ENCODE assay signal across 13 cellular contexts in the genomic region with DNA sequence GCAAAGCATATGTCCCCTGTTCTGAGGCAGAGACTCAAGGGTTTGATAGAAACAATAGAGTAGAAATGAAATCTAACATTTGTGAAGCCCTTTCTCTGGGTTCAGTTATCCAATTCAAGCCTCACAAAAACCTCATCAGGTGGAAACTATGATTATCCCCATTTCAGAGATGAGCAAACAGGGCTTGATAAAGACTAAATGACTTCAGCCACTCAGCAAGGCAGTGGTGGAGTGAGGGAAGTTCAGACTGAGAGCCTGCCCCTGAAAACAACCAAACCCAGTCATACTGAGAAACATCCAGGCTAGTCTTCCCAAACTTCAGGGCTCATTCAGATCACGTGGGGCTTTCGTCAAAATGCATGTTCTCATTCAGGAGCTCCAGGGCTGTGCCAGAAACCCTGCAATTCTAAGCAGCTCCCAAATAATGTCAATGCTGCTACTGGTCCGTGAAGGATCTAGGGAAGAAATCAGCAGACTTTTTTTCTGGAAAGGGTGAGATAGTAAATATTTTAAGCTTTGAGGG.
DNase-seq lines count a peak whose midpoint lies in the region; ATAC-seq and TF ChIP-seq lines count a peak whose summit lies in the region.
"Had no signal": no experiment of that assay in that cellular context is flagged by ENCODE, and none has a peak within 500 bp of the region (broad histone marks: within the 10 kb centered on the region; RNA-seq: fewer than 3 reads in every experiment).

No MANE protein-coding gene starts in this region.

- TF ChIP-seq CTCF in MM.1S (IDR thresholded peaks at IDR 0.05; ENCODE audit: low read length) (no peak), coronary artery (IDR thresholded peaks at IDR 0.05) (no peak)

- H3K9me2 ChIP-seq in MM.1S (replicated peaks; ENCODE audit: insufficient read depth, low read length) = no peaks in the 10 kb centered on the region
- H3K9me2 ChIP-seq: SK-N-SH had no signal

- no peaks in the 10 kb centered on the region for H4K20me1 ChIP-seq in MM.1S (ENCODE audit: insufficient read depth, low read length)

- H2AFZ ChIP-seq in MM.1S (ENCODE audit: low read length) = peak overlapping the region; percentile 68

- no peaks in the 10 kb centered on the region for H3K9me3 Mint-ChIP-seq in activated naive CD4-positive, alpha-beta T cell treated with anti-CD3 and anti-CD28 coated beads, Interleukin-2, amount 50 U/mL, for 72 hours
- H3K9me3 Mint-ChIP-seq: immature natural killer cell, natural killer cell had no signal

- H3K9me3 ChIP-seq in MM.1S (replicated peaks; ENCODE audit: insufficient read depth, low read length) = no peaks in the 10 kb centered on the region
- H3K9me3 ChIP-seq: SK-N-SH had no signal

- H3K27me3 ChIP-seq in MM.1S (replicated peaks; ENCODE audit: insufficient read depth, low read length) = no peaks in the 10 kb centered on the region

- H3K4me2 ChIP-seq in MM.1S (ENCODE audit: low read depth, low read length) = peak overlapping the region; percentile 94
- H3K4me2 ChIP-seq: SK-N-SH had no signal

- DNase-seq in activated naive CD4-positive, alpha-beta T cell treated with anti-CD3 and anti-CD28 coated beads, Interleukin-2, amount 50 U/mL, for 72 hours (ENCODE audit: low spot score in 2 of 2) = no peak
- DNase-seq in activated naive CD4-positive, alpha-beta T cell treated with Interleukin-2 at 50 U/mL for 16 hours = no peak
- no peak for DNase-seq in MM.1S
- no peak for DNase-seq in coronary artery (ENCODE audit: low spot score)
- DNase-seq in effector CD4-positive, alpha-beta T cell = no peak
- DNase-seq in cerebellar nuclear complex (lab: John Stamatoyannopoulos, UW) = no peak
- no peak for DNase-seq in central memory CD4-positive, alpha-beta T cell
- DNase-seq: immature natural killer cell, natural killer cell, NCI-H2227 treated with DMSO at 0.1 percent for 48 hours, SK-N-SH had no signal

- H3K36me3 Mint-ChIP-seq in activated naive CD4-positive, alpha-beta T cell treated with anti-CD3 and anti-CD28 coated beads, Interleukin-2, amount 50 U/mL, for 72 hours = no peaks in the 10 kb centered on the region
- H3K36me3 Mint-ChIP-seq: IgD-negative memory B cell, immature natural killer cell, natural killer cell had no signal

- peak; percentile 80 to 84 for ATAC-seq in activated naive CD4-positive, alpha-beta T cell treated with anti-CD3 and anti-CD28 coated beads, Interleukin-2, amount 50 U/mL, for 72 hours
- peak; percentile 32 for ATAC-seq in HG02763 (IDR thresholded peaks at IDR 0.05; ENCODE audit: unreplicated experiment)
- ATAC-seq: natural killer cell had no signal

- peaks cover 14% of the 10 kb centered on the region for H3F3A ChIP-seq in MM.1S (ENCODE audit: insufficient read depth, low read length)

- H3K79me2 ChIP-seq in MM.1S (ENCODE audit: low read length) = no peaks in the 10 kb centered on the region

- H3K9ac ChIP-seq in MM.1S (ENCODE audit: low read length) = peak overlapping the region; percentile 40; the same call in 1 of the 2 replicates
- H3K9ac ChIP-seq: SK-N-SH had no signal

- H3K4me3 ChIP-seq in MM.1S (ENCODE audit: low read length) (peak overlapping the region; percentile 61), coronary artery (no peak overlapping the region)

- no peak overlapping the region for H3K27ac Mint-ChIP-seq in activated naive CD4-positive, alpha-beta T cell treated with anti-CD3 and anti-CD28 coated beads, Interleukin-2, amount 50 U/mL, for 72 hours
- H3K27ac Mint-ChIP-seq: IgD-negative memory B cell, immature natural killer cell, natural killer cell had no signal

- H3K27ac ChIP-seq in MM.1S (ENCODE audit: low read length) (peak overlapping the region; percentile 59; the same call in 1 of the 2 replicates), coronary artery (no peak overlapping the region)

- no peaks in the 10 kb centered on the region for H3K36me3 ChIP-seq in MM.1S (replicated peaks; ENCODE audit: insufficient read depth, low read length)

- H3K4me1 ChIP-seq in MM.1S (ENCODE audit: low read length) = peaks cover 27% of the 10 kb centered on the region; the same call in 1 of the 2 replicates
